ENCODE assay signal across 10 cellular contexts in genomic region chr14:88233915-88234314, GRCh38.
DNase-seq lines count a peak whose midpoint lies in the region; FAIRE-seq and TF ChIP-seq lines count a peak whose summit lies in the region.
"Had no signal": no experiment of that assay in that cellular context is flagged by ENCODE, and none has a peak within 500 bp of the region (broad histone marks: within the 10 kb centered on the region; RNA-seq: fewer than 3 reads in every experiment).

No MANE protein-coding gene starts in this region.

- TF ChIP-seq POLR2A in tibial nerve (IDR thresholded peaks at IDR 0.05) = no peak

- no peak overlapping the region for H3K9ac ChIP-seq in OCI-LY1 (ENCODE audit: low read length)

- no peak overlapping the region for H2AFZ ChIP-seq in OCI-LY1 (ENCODE audit: low read length)

- no peaks in the 10 kb centered on the region for H3K4me1 ChIP-seq in OCI-LY1 (ENCODE audit: insufficient read depth, low read length, severe bottlenecking)
- no peaks in the 10 kb centered on the region for H3K4me1 ChIP-seq in tibial nerve

- no peaks in the 10 kb centered on the region for H3K9me2 ChIP-seq in OCI-LY1 (ENCODE audit: low read depth, low read length)

- H3K4me3 ChIP-seq in OCI-LY1 (ENCODE audit: low read depth, low read length, poor library complexity, severe bottlenecking) (no peak overlapping the region), fibroblast of pulmonary artery (replicated peaks; ENCODE audit: low read depth, low read length) (no peak overlapping the region), tibial nerve (no peak overlapping the region)

- peak; percentile 64 for TF ChIP-seq CTCF in OCI-LY1 (IDR thresholded peaks at IDR 0.05; ENCODE audit: low read length)
- TF ChIP-seq CTCF in fibroblast of pulmonary artery (IDR thresholded peaks at IDR 0.05; ENCODE audit: low read length, missing control alignments) = peak; percentile 19
- no peak for TF ChIP-seq CTCF in tibial nerve (IDR thresholded peaks at IDR 0.05)

- H3K36me3 ChIP-seq in OCI-LY1 (ENCODE audit: insufficient read depth, low read length) = no peaks in the 10 kb centered on the region
- H3K36me3 ChIP-seq in tibial nerve = no peaks in the 10 kb centered on the region
- H3K36me3 ChIP-seq: neutrophil had no signal

- peak; percentile 62 for FAIRE-seq in GM18507 (lab: Jason Lieb, UNC)

- H3K27ac ChIP-seq in OCI-LY1 (ENCODE audit: low read depth, low read length, poor library complexity, severe bottlenecking) = no peak overlapping the region
- no peak overlapping the region for H3K27ac ChIP-seq in tibial nerve
- H3K27ac ChIP-seq: neutrophil had no signal

- H3K27me3 ChIP-seq in OCI-LY1 (ENCODE audit: insufficient read depth, low read length) = no peaks in the 10 kb centered on the region
- H3K27me3 ChIP-seq in tibial nerve = no peaks in the 10 kb centered on the region
- H3K27me3 ChIP-seq: neutrophil had no signal

- no peaks in the 10 kb centered on the region for H4K20me1 ChIP-seq in OCI-LY1 (ENCODE audit: insufficient read depth, low read length)

- no peak overlapping the region for H3K4me2 ChIP-seq in OCI-LY1 (ENCODE audit: low read length)

- H3K79me2 ChIP-seq in OCI-LY1 (ENCODE audit: insufficient read depth, low read length) = no peaks in the 10 kb centered on the region

- H3K9me3 ChIP-seq in OCI-LY1 (ENCODE audit: low read length) (no peaks in the 10 kb centered on the region), tibial nerve (no peaks in the 10 kb centered on the region)
- H3K9me3 ChIP-seq: neutrophil had no signal

- 54 to 55% methylated on average over 5 of the region's 5 CpGs for WGBS in tibial nerve, 2 donors

- H3F3A ChIP-seq in OCI-LY1 (ENCODE audit: insufficient read depth, low read length) = no peaks in the 10 kb centered on the region

- no peak for TF ChIP-seq EP300 in tibial nerve (IDR thresholded peaks at IDR 0.05)

- DNase-seq in DMS53 (lab: John Stamatoyannopoulos, UW) (peak; percentile 53), GM18507 (ENCODE audit: extremely low spot score, insufficient read length, low read depth) (no peak), fibroblast of pulmonary artery (ENCODE audit: low read depth) (peak; percentile 9), NCI-H510A treated with DMSO at 0.1 percent for 48 hours (lab: John Stamatoyannopoulos, UW) (no peak), NCI-H2029 treated with DMSO at 0.1 percent for 48 hours (lab: John Stamatoyannopoulos, UW) (no peak), SIG-M5 treated with dmso at 0.1 percent for 504 hours (lab: John Stamatoyannopoulos, UW; ENCODE audit: unreplicated experiment) (no peak), tibial nerve (ENCODE audit: low spot score in 2 of 2) (no peak)
- DNase-seq: Right ventricle myocardium superior had no signal

Comparison
In these comparisons a context has a peak if more than half of its experiments do, and no peak if none do; other contexts are left out.
1. DNase-seq: peak in DMS53 (single experiment) and fibroblast of pulmonary artery (single experiment); none in GM18507 (single experiment), NCI-H510A treated with DMSO at 0.1 percent for 48 hours (single experiment), NCI-H2029 treated with DMSO at 0.1 percent for 48 hours (single experiment), SIG-M5 treated with dmso at 0.1 percent for 504 hours (single experiment) and tibial nerve (0 of 2).
2. CTCF ChIP-seq: peak in OCI-LY1 (single experiment) and fibroblast of pulmonary artery (single experiment); none in tibial nerve (0 of 5).